1 cellular context compared by ENCODE assay signal in the genomic region with DNA sequence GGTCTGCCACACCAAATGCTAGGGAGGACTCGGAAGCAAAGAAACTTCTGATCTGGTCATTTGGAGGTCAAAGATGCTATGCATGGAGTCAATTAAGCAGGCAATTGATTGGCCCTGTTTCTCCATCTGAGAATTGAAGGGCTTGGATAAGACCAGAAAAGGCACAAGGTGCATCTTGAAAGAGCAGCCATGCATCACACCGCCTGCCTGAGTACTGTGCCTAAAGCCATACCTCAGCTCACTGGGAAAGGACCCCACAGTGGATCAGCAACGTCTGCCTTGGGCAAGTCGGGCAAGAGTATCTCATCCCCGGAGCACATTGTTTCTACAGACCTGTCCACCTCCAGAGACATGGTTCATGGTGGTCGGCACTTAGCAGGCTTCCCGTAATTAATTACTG.
TF ChIP-seq lines count a peak whose summit lies in the region.

No MANE protein-coding gene starts in this region.

TF ChIP-seq in WTC11, 78 proteins besides CTCF, POLR2A, EP300 and RAD21:
- TF ChIP-seq, protein P1, sequence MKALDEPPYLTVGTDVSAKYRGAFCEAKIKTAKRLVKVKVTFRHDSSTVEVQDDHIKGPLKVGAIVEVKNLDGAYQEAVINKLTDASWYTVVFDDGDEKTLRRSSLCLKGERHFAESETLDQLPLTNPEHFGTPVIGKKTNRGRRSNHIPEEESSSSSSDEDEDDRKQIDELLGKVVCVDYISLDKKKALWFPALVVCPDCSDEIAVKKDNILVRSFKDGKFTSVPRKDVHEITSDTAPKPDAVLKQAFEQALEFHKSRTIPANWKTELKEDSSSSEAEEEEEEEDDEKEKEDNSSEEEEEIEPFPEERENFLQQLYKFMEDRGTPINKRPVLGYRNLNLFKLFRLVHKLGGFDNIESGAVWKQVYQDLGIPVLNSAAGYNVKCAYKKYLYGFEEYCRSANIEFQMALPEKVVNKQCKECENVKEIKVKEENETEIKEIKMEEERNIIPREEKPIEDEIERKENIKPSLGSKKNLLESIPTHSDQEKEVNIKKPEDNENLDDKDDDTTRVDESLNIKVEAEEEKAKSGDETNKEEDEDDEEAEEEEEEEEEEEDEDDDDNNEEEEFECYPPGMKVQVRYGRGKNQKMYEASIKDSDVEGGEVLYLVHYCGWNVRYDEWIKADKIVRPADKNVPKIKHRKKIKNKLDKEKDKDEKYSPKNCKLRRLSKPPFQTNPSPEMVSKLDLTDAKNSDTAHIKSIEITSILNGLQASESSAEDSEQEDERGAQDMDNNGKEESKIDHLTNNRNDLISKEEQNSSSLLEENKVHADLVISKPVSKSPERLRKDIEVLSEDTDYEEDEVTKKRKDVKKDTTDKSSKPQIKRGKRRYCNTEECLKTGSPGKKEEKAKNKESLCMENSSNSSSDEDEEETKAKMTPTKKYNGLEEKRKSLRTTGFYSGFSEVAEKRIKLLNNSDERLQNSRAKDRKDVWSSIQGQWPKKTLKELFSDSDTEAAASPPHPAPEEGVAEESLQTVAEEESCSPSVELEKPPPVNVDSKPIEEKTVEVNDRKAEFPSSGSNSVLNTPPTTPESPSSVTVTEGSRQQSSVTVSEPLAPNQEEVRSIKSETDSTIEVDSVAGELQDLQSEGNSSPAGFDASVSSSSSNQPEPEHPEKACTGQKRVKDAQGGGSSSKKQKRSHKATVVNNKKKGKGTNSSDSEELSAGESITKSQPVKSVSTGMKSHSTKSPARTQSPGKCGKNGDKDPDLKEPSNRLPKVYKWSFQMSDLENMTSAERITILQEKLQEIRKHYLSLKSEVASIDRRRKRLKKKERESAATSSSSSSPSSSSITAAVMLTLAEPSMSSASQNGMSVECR (CRISPR knock-in tag; IDR thresholded peaks at IDR 0.05; ENCODE audit: borderline replicate concordance) = no peak
- TF ChIP-seq HMGA2 (CRISPR knock-in tag; IDR thresholded peaks at IDR 0.05) (no peak), NFYB (CRISPR knock-in tag; conservative IDR thresholded peaks at IDR 0.05; ENCODE audit: low read depth) (no peak), JAZF1 (CRISPR knock-in tag; IDR thresholded peaks at IDR 0.05) (no peak), CBFB (CRISPR knock-in tag; IDR thresholded peaks at IDR 0.05; ENCODE audit: low read depth) (no peak), ZNF121 (CRISPR knock-in tag; IDR thresholded peaks at IDR 0.05) (no peak), RORB (CRISPR knock-in tag; IDR thresholded peaks at IDR 0.05) (no peak), MLX (CRISPR knock-in tag; IDR thresholded peaks at IDR 0.05) (no peak), ERG (CRISPR knock-in tag; IDR thresholded peaks at IDR 0.05) (no peak), FOXP1 (CRISPR knock-in tag; IDR thresholded peaks at IDR 0.05; ENCODE audit: borderline replicate concordance) (no peak), OVOL2 (CRISPR knock-in tag; IDR thresholded peaks at IDR 0.05; ENCODE audit: borderline replicate concordance) (no peak)
- TF ChIP-seq, protein P2, sequence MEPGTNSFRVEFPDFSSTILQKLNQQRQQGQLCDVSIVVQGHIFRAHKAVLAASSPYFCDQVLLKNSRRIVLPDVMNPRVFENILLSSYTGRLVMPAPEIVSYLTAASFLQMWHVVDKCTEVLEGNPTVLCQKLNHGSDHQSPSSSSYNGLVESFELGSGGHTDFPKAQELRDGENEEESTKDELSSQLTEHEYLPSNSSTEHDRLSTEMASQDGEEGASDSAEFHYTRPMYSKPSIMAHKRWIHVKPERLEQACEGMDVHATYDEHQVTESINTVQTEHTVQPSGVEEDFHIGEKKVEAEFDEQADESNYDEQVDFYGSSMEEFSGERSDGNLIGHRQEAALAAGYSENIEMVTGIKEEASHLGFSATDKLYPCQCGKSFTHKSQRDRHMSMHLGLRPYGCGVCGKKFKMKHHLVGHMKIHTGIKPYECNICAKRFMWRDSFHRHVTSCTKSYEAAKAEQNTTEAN (CRISPR knock-in tag; IDR thresholded peaks at IDR 0.05) = no peak
- TF ChIP-seq, protein P3, sequence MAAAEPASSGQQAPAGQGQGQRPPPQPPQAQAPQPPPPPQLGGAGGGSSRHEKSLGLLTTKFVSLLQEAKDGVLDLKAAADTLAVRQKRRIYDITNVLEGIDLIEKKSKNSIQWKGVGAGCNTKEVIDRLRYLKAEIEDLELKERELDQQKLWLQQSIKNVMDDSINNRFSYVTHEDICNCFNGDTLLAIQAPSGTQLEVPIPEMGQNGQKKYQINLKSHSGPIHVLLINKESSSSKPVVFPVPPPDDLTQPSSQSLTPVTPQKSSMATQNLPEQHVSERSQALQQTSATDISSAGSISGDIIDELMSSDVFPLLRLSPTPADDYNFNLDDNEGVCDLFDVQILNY (CRISPR knock-in tag; IDR thresholded peaks at IDR 0.05) = no peak
- TF ChIP-seq, protein P4, sequence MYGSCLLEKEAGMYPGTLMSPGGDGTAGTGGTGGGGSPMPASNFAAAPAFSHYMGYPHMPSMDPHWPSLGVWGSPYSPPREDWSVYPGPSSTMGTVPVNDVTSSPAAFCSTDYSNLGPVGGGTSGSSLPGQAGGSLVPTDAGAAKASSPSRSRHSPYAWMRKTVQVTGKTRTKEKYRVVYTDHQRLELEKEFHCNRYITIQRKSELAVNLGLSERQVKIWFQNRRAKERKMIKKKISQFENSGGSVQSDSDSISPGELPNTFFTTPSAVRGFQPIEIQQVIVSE (CRISPR knock-in tag; IDR thresholded peaks at IDR 0.05; ENCODE audit: borderline replicate concordance) = no peak
- TF ChIP-seq, protein P5, sequence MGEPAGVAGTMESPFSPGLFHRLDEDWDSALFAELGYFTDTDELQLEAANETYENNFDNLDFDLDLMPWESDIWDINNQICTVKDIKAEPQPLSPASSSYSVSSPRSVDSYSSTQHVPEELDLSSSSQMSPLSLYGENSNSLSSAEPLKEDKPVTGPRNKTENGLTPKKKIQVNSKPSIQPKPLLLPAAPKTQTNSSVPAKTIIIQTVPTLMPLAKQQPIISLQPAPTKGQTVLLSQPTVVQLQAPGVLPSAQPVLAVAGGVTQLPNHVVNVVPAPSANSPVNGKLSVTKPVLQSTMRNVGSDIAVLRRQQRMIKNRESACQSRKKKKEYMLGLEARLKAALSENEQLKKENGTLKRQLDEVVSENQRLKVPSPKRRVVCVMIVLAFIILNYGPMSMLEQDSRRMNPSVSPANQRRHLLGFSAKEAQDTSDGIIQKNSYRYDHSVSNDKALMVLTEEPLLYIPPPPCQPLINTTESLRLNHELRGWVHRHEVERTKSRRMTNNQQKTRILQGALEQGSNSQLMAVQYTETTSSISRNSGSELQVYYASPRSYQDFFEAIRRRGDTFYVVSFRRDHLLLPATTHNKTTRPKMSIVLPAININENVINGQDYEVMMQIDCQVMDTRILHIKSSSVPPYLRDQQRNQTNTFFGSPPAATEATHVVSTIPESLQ (CRISPR knock-in tag; IDR thresholded peaks at IDR 0.05) = no peak
- TF ChIP-seq, protein P6, sequence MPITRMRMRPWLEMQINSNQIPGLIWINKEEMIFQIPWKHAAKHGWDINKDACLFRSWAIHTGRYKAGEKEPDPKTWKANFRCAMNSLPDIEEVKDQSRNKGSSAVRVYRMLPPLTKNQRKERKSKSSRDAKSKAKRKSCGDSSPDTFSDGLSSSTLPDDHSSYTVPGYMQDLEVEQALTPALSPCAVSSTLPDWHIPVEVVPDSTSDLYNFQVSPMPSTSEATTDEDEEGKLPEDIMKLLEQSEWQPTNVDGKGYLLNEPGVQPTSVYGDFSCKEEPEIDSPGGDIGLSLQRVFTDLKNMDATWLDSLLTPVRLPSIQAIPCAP (CRISPR knock-in tag; IDR thresholded peaks at IDR 0.05) = no peak
